In the genomic region with DNA sequence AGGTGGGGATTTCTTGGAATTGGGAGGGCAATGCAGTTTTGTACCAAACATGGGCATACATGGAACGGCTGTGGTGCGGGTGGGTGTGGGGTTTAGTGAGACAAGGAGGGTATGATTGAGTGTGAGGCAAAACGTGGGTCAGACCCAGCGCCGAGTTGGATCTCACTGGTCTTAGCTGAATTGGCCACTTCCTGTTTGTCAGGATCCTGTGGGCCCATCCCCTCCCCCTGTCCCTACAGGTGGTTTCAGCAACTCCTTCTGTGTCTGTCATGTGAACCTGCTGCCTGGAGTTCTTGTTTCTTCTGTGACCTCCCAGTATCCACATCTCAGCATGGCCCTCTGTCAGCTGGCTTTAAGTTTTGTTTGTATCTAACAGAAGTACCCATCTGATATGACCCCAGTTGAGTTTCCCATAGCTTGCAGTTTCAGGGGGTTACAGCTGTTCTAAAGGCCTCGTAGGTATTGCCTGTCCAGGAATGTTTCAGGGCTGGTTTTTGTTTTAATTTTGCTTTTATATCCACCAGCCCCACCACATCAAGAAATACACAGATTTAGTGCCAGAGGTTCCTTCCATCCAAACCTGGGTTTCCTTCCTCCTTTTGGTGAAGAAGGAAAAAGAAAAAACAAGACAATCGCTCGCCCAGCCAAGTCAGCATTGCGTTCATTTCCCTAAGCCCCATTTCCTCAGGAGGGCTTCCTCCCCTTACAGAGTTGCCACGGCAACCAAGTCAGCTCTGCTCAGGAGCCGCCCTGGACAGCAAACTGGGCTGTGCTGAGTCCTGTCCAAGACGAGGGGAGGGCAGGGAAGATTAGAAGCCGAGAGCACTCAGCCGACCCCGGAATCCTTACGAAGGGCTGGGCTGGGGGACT, we compare ENCODE assay signal across 8 cellular contexts. TPM values are rescaled to one million over a fixed set of nuclear protein-coding genes. Genes with fewer than 3 reads are reported as not detected.
DNase-seq lines count a peak whose midpoint lies in the region; ATAC-seq, FAIRE-seq and TF ChIP-seq lines count a peak whose summit lies in the region.

No MANE protein-coding gene starts in this region.

- TF ChIP-seq CTCF in OCI-LY3 (IDR thresholded peaks at IDR 0.05; ENCODE audit: low read depth, low read length), result no peak
- no peak for TF ChIP-seq CTCF in esophagus squamous epithelium (IDR thresholded peaks at IDR 0.05)
- no peak for TF ChIP-seq CTCF in progenitor cell of endocrine pancreas (IDR thresholded peaks at IDR 0.05; ENCODE audit: unreplicated experiment)

- peak overlapping the region; percentile 64 for H3K4me3 ChIP-seq in OCI-LY3 (ENCODE audit: low read length)
- no peak overlapping the region for H3K4me3 ChIP-seq in esophagus squamous epithelium

- H3K27ac ChIP-seq in OCI-LY3 (ENCODE audit: low read length) (peak overlapping the region; percentile 74), esophagus squamous epithelium (peak overlapping the region in 3 of 4 donors; percentile 41 to 55 (median 51))

- H3K36me3 ChIP-seq in OCI-LY3 (replicated peaks; ENCODE audit: low read depth, low read length) (peaks cover 86% of the 10 kb centered on the region), esophagus squamous epithelium (peaks cover 0 to 70% (median 5%) of the 10 kb centered on the region in 3 donors)

- DNase-seq in GM19239 (ENCODE audit: insufficient read length, low spot score), result peak; percentile 30
- DNase-seq in esophagus squamous epithelium (lab: John Stamatoyannopoulos, UW), result no peak
- no peak for DNase-seq in progenitor cell of endocrine pancreas (ENCODE audit: low spot score, unreplicated experiment)
- DNase-seq in SHP77 (lab: John Stamatoyannopoulos, UW), result no peak
- no peak for DNase-seq in NCI-H187 (lab: John Stamatoyannopoulos, UW)

- no peak for ATAC-seq in GM21381 (IDR thresholded peaks at IDR 0.05; ENCODE audit: unreplicated experiment)
- ATAC-seq in HG03159 (IDR thresholded peaks at IDR 0.05; ENCODE audit: unreplicated experiment), result no peak

- intact Hi-C loops in esophagus squamous epithelium (cut with DNase I), result no loop called here

- H3K9me3 Mint-ChIP-seq in progenitor cell of endocrine pancreas (ENCODE audit: low read depth), result no peaks in the 10 kb centered on the region

- peak; percentile 87 for FAIRE-seq in GM19239 (lab: Jason Lieb, UNC)

- H3K27me3 Mint-ChIP-seq in progenitor cell of endocrine pancreas, result no peaks in the 10 kb centered on the region

- H3K27me3 ChIP-seq in OCI-LY3 (ENCODE audit: low read depth, low read length) (no peaks in the 10 kb centered on the region), esophagus squamous epithelium (no peaks in the 10 kb centered on the region)

- no peak overlapping the region for H2AFZ ChIP-seq in OCI-LY3 (ENCODE audit: low read depth, low read length)

- peak overlapping the region; percentile 75 for H3K4me2 ChIP-seq in OCI-LY3 (ENCODE audit: low read length)

- H3K9me3 ChIP-seq in OCI-LY3 (ENCODE audit: insufficient read depth, low read length) (no peaks in the 10 kb centered on the region), esophagus squamous epithelium (no peaks in the 10 kb centered on the region)

- H3K36me3 Mint-ChIP-seq in progenitor cell of endocrine pancreas (ENCODE audit: insufficient read depth), result no peaks in the 10 kb centered on the region

- peak overlapping the region; percentile 85 for H3K27ac Mint-ChIP-seq in progenitor cell of endocrine pancreas

- WGBS in esophagus squamous epithelium, 2 donors, result 38 to 60% methylated on average over 12 to 16 of the region's 16 CpGs

- H3K9ac ChIP-seq in OCI-LY3 (ENCODE audit: low read length), result peak overlapping the region; percentile 56

- TF ChIP-seq POLR2A in esophagus squamous epithelium (IDR thresholded peaks at IDR 0.05), result no peak

- H4K20me1 ChIP-seq in OCI-LY3 (ENCODE audit: insufficient read depth, low read length), result peaks cover 57% of the 10 kb centered on the region

- peaks cover 14% of the 10 kb centered on the region for H3K4me1 Mint-ChIP-seq in progenitor cell of endocrine pancreas (ENCODE audit: low read depth)

- H3K4me3 Mint-ChIP-seq in progenitor cell of endocrine pancreas (ENCODE audit: low read depth), result peak overlapping the region; percentile 31

- H3K4me1 ChIP-seq in OCI-LY3 (ENCODE audit: low read length) (peaks cover 49% of the 10 kb centered on the region), esophagus squamous epithelium (peaks cover 20 to 50% (median 31%) of the 10 kb centered on the region in 3 donors)

- H3K79me2 ChIP-seq in OCI-LY3 (ENCODE audit: low read length), result peaks cover 80% of the 10 kb centered on the region

RNA-seq across cellular contexts. Expression of a gene that starts 6.1 kb away (rescaled TPM):
- total RNA-seq in esophagus squamous epithelium, result 10 to 100 TPM in 3 of 4 donors, 1 to 10 TPM in 1; 8.4 to 49.3 (median 20.6) TPM
- 0.12 TPM in 1 of 2 replicates, not detected in the other for total RNA-seq in progenitor cell of endocrine pancreas

RNA-seq across cellular contexts. Expression of a gene that starts 19.7 kb away (rescaled TPM):
- 10 to 100 TPM; 14.6 to 44.5 (median 23.5) TPM for total RNA-seq in esophagus squamous epithelium
- total RNA-seq in progenitor cell of endocrine pancreas, result 18.8 and 19.3 TPM in 2 replicates

RNA-seq across cellular contexts. Expression of a gene that starts 57.4 kb away (rescaled TPM):
- total RNA-seq in esophagus squamous epithelium (10 to 100 TPM in 1 of 4 donors, 1 to 10 TPM in 2, under 1 TPM in 1; 0.45 to 10.3 (median 2.1) TPM), progenitor cell of endocrine pancreas (not detected in 2 replicates)
